ENCODE assay signal across 20 cellular contexts in the genomic region with DNA sequence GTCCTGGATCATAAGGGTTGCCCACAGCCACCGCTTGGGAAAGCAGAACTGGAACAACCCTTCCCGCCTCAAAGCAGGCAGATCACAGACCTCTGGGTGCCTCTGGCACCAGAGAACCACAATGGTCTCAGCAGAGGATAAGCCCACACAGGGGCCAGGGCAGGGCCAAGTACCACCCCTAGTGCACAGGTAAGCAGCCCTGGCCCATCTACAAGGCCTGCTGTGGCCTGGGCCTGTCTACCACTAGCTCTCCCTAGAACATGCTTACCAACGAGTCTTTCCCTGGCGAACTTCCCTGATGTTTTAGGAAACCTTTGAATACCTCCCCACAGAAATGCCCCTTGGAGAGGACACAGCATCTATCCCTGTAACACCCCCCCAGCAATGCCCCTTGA. TPM values are rescaled to one million over a fixed set of nuclear protein-coding genes. Genes with fewer than 3 reads are reported as not detected.
DNase-seq lines count a peak whose midpoint lies in the region; ATAC-seq, FAIRE-seq and TF ChIP-seq lines count a peak whose summit lies in the region.
"Had no signal": no experiment of that assay in that cellular context is flagged by ENCODE, and none has a peak within 500 bp of the region (broad histone marks: within the 10 kb centered on the region; RNA-seq: fewer than 3 reads in every experiment).

No MANE protein-coding gene starts in this region.

- H3K4me1 ChIP-seq in HEK293 (ENCODE audit: control insufficient read depth, insufficient read depth, low read length) (no peaks in the 10 kb centered on the region), Panc1 (ENCODE audit: control insufficient read depth, insufficient read depth, low read length) (no peaks in the 10 kb centered on the region), H1 (replicated peaks in 1 of 4; ENCODE audit: control insufficient read depth in 3 of 4, insufficient read depth in 4 of 4, low read length in 3 of 4) (no peaks in the 10 kb centered on the region; a peak in 1 of 7 replicates), gastrocnemius medialis (peaks cover 30 to 32% of the 10 kb centered on the region in 2 donors)

- no peak for TF ChIP-seq RAD21 in H1 (IDR thresholded peaks at IDR 0.05 in 1 of 2, conservative IDR thresholded peaks at IDR 0.05 in 1 of 2; ENCODE audit: low read depth in 2 of 2, low read length in 2 of 2)

- H3K4me3 Mint-ChIP-seq in progenitor cell of endocrine pancreas (ENCODE audit: low read depth): no peak overlapping the region
- H3K4me3 Mint-ChIP-seq: B cell; CD8-positive, alpha-beta T cell had no signal

- no peak for TF ChIP-seq EP300 in H1 (IDR thresholded peaks at IDR 0.05; ENCODE audit: borderline replicate concordance in 1 of 2, low read depth in 2 of 2, low read length in 2 of 2)

- peaks cover 3 to 7% of the 10 kb centered on the region in 2 experiments for H4K20me1 ChIP-seq in H1 (replicated peaks in 1 of 2; ENCODE audit: control insufficient read depth in 1 of 2, insufficient read depth in 2 of 2, low read length in 2 of 2)

- no peak overlapping the region for H3K27ac ChIP-seq in HEK293 (ENCODE audit: extremely low read depth, low read depth, low read length)
- no peak overlapping the region for H3K27ac ChIP-seq in Panc1 (ENCODE audit: low read length)
- no peak overlapping the region for H3K27ac ChIP-seq in H1 (ENCODE audit: low read depth, low read length)
- H3K27ac ChIP-seq in gastrocnemius medialis: peak overlapping the region; percentile 26 to 93 (median 89)
- H3K27ac ChIP-seq: C4-2B, HL-60 had no signal

- no peak overlapping the region for H3K14ac ChIP-seq in H1 (ENCODE audit: insufficient read length)

- POLR2A ChIA-PET in HEK293 (lab: Yijun Ruan, JAX) (no interaction called here), Panc1 (lab: Charles Lee) (no interaction called here), H1 (lab: Charles Lee; ENCODE audit: partially characterized antibody) (no interaction called here)

- no peak overlapping the region for H3K4ac ChIP-seq in H1 (replicated peaks; ENCODE audit: insufficient read length, low read depth, low read length)

- no peak overlapping the region for H3K27ac Mint-ChIP-seq in progenitor cell of endocrine pancreas
- H3K27ac Mint-ChIP-seq: CD8-positive, alpha-beta T cell had no signal

- H3K23me2 ChIP-seq in H1 (ENCODE audit: low read depth, low read length): no peaks in the 10 kb centered on the region

- 89% methylated on average over 4 of the region's 4 CpGs; no CpG with 5 or more reads in 1 of the 2 experiments for WGBS in H1 (ENCODE audit: extremely low coverage in 1 of 2, insufficient coverage in 1 of 2, insufficient read length in 1 of 2, insufficient replicate concordance in 2 of 2, low coverage in 1 of 2, low lambda C conversion rate in 2 of 2, missing lambda C conversion rate in 1 of 2), 2 experiments

- DNase-seq in Panc1 (ENCODE audit: low read depth, low spot score) (no peak), H1 (ENCODE audit: low read depth in 1 of 2, low spot score in 2 of 2) (no peak), gastrocnemius medialis (no peak), progenitor cell of endocrine pancreas (ENCODE audit: low spot score, unreplicated experiment) (no peak)
- DNase-seq in activated CD4-positive, alpha-beta T cell treated with anti-CD3 and anti-CD28 coated beads for 1 hour: no peak
- DNase-seq: CD8-positive, alpha-beta T cell; COR-L47; DMS153; DMS79 treated with DMSO at 0.1 percent for 48 hours; EL; HCEC 1CT had no signal

- no peak for FAIRE-seq in H1 (lab: Jason Lieb, UNC)
- FAIRE-seq: A204.1, D721Med, G401.6, GM12892 had no signal

- intact Hi-C loops in Panc1 (cut with micrococcal nuclease; ENCODE audit: unreplicated experiment): no loop called here
- intact Hi-C loops in gastrocnemius medialis (cut with DNase I; ENCODE audit: low total_unique reads): no loop called here

- no peak overlapping the region for H3K23ac ChIP-seq in H1 (ENCODE audit: insufficient read length)

- no peak overlapping the region for H2BK120ac ChIP-seq in H1 (replicated peaks; ENCODE audit: low read depth, low read length)

- H3K27me3 Mint-ChIP-seq in progenitor cell of endocrine pancreas: no peaks in the 10 kb centered on the region
- H3K27me3 Mint-ChIP-seq: B cell had no signal

- H2BK15ac ChIP-seq in H1 (ENCODE audit: low read length): no peak overlapping the region

- H3K4me3 ChIP-seq in HEK293 (ENCODE audit: low read depth, low read length): no peak overlapping the region
- H3K4me3 ChIP-seq in Panc1 (ENCODE audit: low read depth in 2 of 2, low read length in 2 of 2): no peak overlapping the region
- no peak overlapping the region for H3K4me3 ChIP-seq in H1 (ENCODE audit: extremely low read depth in 1 of 4, insufficient read depth in 2 of 4, low read depth in 3 of 4, low read length in 4 of 4)
- H3K4me3 ChIP-seq in gastrocnemius medialis: no peak overlapping the region

- TSS peak; percentile 85 for BruUV-seq in Panc1 (replicated peaks; lab: Mats Ljungman, UMichigan)

- H2AK5ac ChIP-seq in H1 (ENCODE audit: low read depth, low read length): no peak overlapping the region

- peak overlapping the region; percentile 28 for H4K8ac ChIP-seq in H1 (ENCODE audit: extremely low read depth, insufficient read depth, low read length)

- H2BK5ac ChIP-seq in H1 (ENCODE audit: low read depth, low read length): no peak overlapping the region

- H3K4me1 Mint-ChIP-seq in progenitor cell of endocrine pancreas (ENCODE audit: low read depth): no peaks in the 10 kb centered on the region
- H3K4me1 Mint-ChIP-seq: B cell had no signal

- CTCF ChIA-PET in HEK293 (lab: Yijun Ruan, JAX): no interaction called here
- CTCF ChIA-PET in Panc1 (lab: Charles Lee): no interaction called here
- CTCF ChIA-PET in H1 (lab: Charles Lee; ENCODE audit: partially characterized antibody): no interaction called here

- TF ChIP-seq CTCF in HEK293 (tag by site-specific recombination; IDR thresholded peaks at IDR 0.05) (no peak), Panc1 (IDR thresholded peaks at IDR 0.05) (no peak), H1 (IDR thresholded peaks at IDR 0.05; ENCODE audit: control extremely low read depth in 1 of 3, insufficient read depth in 1 of 3, low read depth in 1 of 3, low read length in 3 of 3) (no peak), gastrocnemius medialis (IDR thresholded peaks at IDR 0.05 in 4 of 5, conservative IDR thresholded peaks at IDR 0.05 in 1 of 5) (no peak), progenitor cell of endocrine pancreas (IDR thresholded peaks at IDR 0.05; ENCODE audit: unreplicated experiment) (no peak)

- H3K9ac ChIP-seq in H1 (replicated peaks in 1 of 4; ENCODE audit: extremely low read depth in 1 of 4, low read depth in 3 of 4, low read length in 3 of 4): no peak overlapping the region

- no peaks in the 10 kb centered on the region for H3K9me3 Mint-ChIP-seq in progenitor cell of endocrine pancreas (ENCODE audit: low read depth)
- H3K9me3 Mint-ChIP-seq: CD8-positive, alpha-beta T cell had no signal

- H3K18ac ChIP-seq in H1 (ENCODE audit: extremely low read depth, low read length): no peak overlapping the region

- H3K56ac ChIP-seq in H1 (replicated peaks; ENCODE audit: insufficient read length, low read depth, low read length): no peak overlapping the region

- H3K36me3 ChIP-seq in HEK293 (ENCODE audit: control insufficient read depth in 2 of 2, insufficient read depth in 1 of 2, low read length in 2 of 2) (peaks cover 0 to 68% of the 10 kb centered on the region in 2 experiments; a peak in 1 of 3 replicates), Panc1 (ENCODE audit: control insufficient read depth, insufficient read depth, low read length) (peaks cover 2% of the 10 kb centered on the region; the same call in 1 of the 2 replicates), H1 (ENCODE audit: control insufficient read depth in 2 of 4, insufficient read depth in 4 of 4, low read length in 3 of 4) (peaks cover 0 to 18% (median 0%) of the 10 kb centered on the region in 4 experiments; a peak in 4 of 8 replicates), gastrocnemius medialis (peaks cover 0 to 47% of the 10 kb centered on the region in 2 donors)

- no peak overlapping the region for H4K91ac ChIP-seq in H1 (replicated peaks; ENCODE audit: insufficient read length, low read length)

- no peak overlapping the region for H3K4me2 ChIP-seq in H1 (ENCODE audit: insufficient read depth in 1 of 2, low read depth in 2 of 2, low read length in 2 of 2)

- TF ChIP-seq POLR2A in H1 (IDR thresholded peaks at IDR 0.05; ENCODE audit: control extremely low read depth in 1 of 2, low read depth in 2 of 2, low read length in 2 of 2): no peak
- no peak for TF ChIP-seq POLR2A in gastrocnemius medialis (IDR thresholded peaks at IDR 0.05)

- H3K36me3 Mint-ChIP-seq in progenitor cell of endocrine pancreas (ENCODE audit: insufficient read depth): peaks cover 9% of the 10 kb centered on the region

- ATAC-seq in Panc1 (no peak), gastrocnemius medialis (no peak), GM21447 (IDR thresholded peaks at IDR 0.05; ENCODE audit: unreplicated experiment) (no peak)
- ATAC-seq: CD8-positive, alpha-beta T cell had no signal

- no peak overlapping the region for H4K5ac ChIP-seq in H1 (ENCODE audit: insufficient read length, low read depth, low read length)

- in situ Hi-C loops in Panc1 (cut with HindIII; ENCODE audit: low pct_unique_long_range_greater_than_20kb, low sequenced_read_pairs) (no loop called here), gastrocnemius medialis (cut with MboI; ENCODE audit: low sequenced_read_pairs in 4 of 4) (no loop called here)

- H2AFZ ChIP-seq in H1 (ENCODE audit: low read length): no peak overlapping the region

- no peak overlapping the region for H2BK12ac ChIP-seq in H1 (ENCODE audit: low read depth, low read length)

- H2BK20ac ChIP-seq in H1 (ENCODE audit: low read length): no peak overlapping the region

- H3K9me3 ChIP-seq in HEK293 (ENCODE audit: control insufficient read depth, insufficient read depth, low read depth, low read length) (no peaks in the 10 kb centered on the region), Panc1 (ENCODE audit: control insufficient read depth, insufficient read depth, low read depth, low read length) (no peaks in the 10 kb centered on the region), H1 (ENCODE audit: insufficient read depth in 2 of 2, low read depth in 1 of 2, low read length in 1 of 2) (no peaks in the 10 kb centered on the region), gastrocnemius medialis (no peaks in the 10 kb centered on the region)

- H3K27me3 ChIP-seq in Panc1 (ENCODE audit: control insufficient read depth, insufficient read depth, low read length) (no peaks in the 10 kb centered on the region), H1 (replicated peaks in 1 of 4; ENCODE audit: control insufficient read depth in 3 of 4, extremely low read depth in 1 of 4, insufficient read depth in 3 of 4, low read length in 3 of 4) (no peaks in the 10 kb centered on the region), gastrocnemius medialis (no peaks in the 10 kb centered on the region)

- peaks cover 2% of the 10 kb centered on the region; the same call in 1 of the 2 replicates for H3K79me1 ChIP-seq in H1 (ENCODE audit: low read depth, low read length)

- no peaks in the 10 kb centered on the region for H3K79me2 ChIP-seq in H1 (ENCODE audit: control insufficient read depth in 1 of 2, insufficient read depth in 2 of 2, low read length in 2 of 2)

RNA-seq across cellular contexts. Expression of a gene that starts 28.3 kb away (rescaled TPM):
- total RNA-seq in Panc1 (2021; ENCODE audit: unreplicated experiment): 72.3 TPM
- 89.5 TPM for polyA plus RNA-seq in Panc1 (2012; ENCODE audit: insufficient read length)
- total RNA-seq in H1 (2021; fragmentation: NEBNext Ultra II Directional; extraction: Animal tissue kit (Norgen Biotek cat#: 25700)): 33.9 and 38.6 TPM in 2 replicates
- polyA plus RNA-seq in H1 (2011; rRNA removed): 10.4 and 18.2 TPM in 2 replicates
- polyA plus RNA-seq in H1 (2011; cell fraction: cytosol; rRNA removed): 15.6 TPM
- polyA plus RNA-seq in H1 (2011; cell fraction: nucleus; rRNA removed): 105 TPM
- polyA plus RNA-seq in H1 (2012, experiment 1 of 2): 24.4 to 39.8 TPM (median 29.1 TPM) in 4 replicates
- polyA plus RNA-seq in H1 (2012, experiment 2 of 2): 11.0 TPM
- polyA plus RNA-seq in H1 (2013, experiment 1 of 2): 20.0 TPM
- 17.6 TPM for polyA plus RNA-seq in H1 (2013, experiment 2 of 2)
- polyA minus RNA-seq in H1 (2011; rRNA and poly(A)+ RNA removed): 10.8 and 11.1 TPM in 2 replicates
- 12.0 TPM for polyA minus RNA-seq in H1 (2011; cell fraction: cytosol; rRNA and poly(A)+ RNA removed)
- 19.7 TPM for polyA minus RNA-seq in H1 (2011; cell fraction: nucleus; rRNA and poly(A)+ RNA removed)
- 10 to 100 TPM; 40.5 to 54.0 (median 49.3) TPM for total RNA-seq in gastrocnemius medialis
- 57.3 and 73.6 TPM in 2 replicates for total RNA-seq in progenitor cell of endocrine pancreas

Comparison
In these comparisons a context has a peak if more than half of its experiments do, and no peak if none do; other contexts are left out.
1. H3K27ac ChIP-seq: peak in gastrocnemius medialis (4 of 4); none in HEK293 (single experiment), Panc1 (single experiment) and H1 (single experiment).